In the genomic region with DNA sequence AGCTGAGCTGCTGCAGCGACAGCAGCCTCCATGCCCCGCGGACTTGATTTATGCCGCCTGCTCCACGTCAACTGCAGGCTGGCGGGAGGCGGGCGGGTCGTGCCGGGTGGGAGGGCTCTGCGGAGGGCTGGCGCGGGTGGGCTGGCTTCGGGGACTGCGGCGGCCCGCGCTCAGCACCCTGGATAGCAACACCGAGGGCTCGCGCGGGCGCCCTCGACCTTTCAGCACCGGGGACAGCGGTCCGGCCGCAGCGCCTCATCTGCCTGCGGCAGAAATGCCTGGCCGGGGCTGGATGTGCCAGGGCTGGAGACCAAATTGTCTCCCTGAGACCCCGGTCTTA, we compare ENCODE assay signal across 8 cellular contexts. TPM values are rescaled to one million over a fixed set of nuclear protein-coding genes. Genes with fewer than 3 reads are reported as not detected.
DNase-seq lines count a peak whose midpoint lies in the region; ATAC-seq and TF ChIP-seq lines count a peak whose summit lies in the region.

No MANE protein-coding gene starts in this region.

- H3K27me3 ChIP-seq in HUES6 (ENCODE audit: control insufficient read depth, insufficient read depth, low read length) (peaks cover 28% of the 10 kb centered on the region), foreskin keratinocyte (peaks cover 57% of the 10 kb centered on the region), neuronal stem cell (ENCODE audit: control insufficient read depth in 3 of 3, insufficient read depth in 3 of 3, low read depth in 1 of 3, low read length in 3 of 3) (peaks cover 0 to 31% (median 5%) of the 10 kb centered on the region in 3 experiments), tibial artery (peaks cover 0 to 22% of the 10 kb centered on the region in 2 donors)

- peak overlapping the region; percentile 97 for H2AFZ ChIP-seq in neuronal stem cell (ENCODE audit: low read length)

- H3K4me3 ChIP-seq in HUES6 (ENCODE audit: low read depth, low read length) (peak overlapping the region; percentile 88), neuronal stem cell (ENCODE audit: low read length in 2 of 2) (peak overlapping the region; percentile 58 to 80), tibial artery (peak overlapping the region; percentile 49 to 56)

- H3K14ac ChIP-seq in neuronal stem cell (ENCODE audit: low read length) = no peak overlapping the region

- H3K4me1 ChIP-seq in HUES6 (ENCODE audit: control insufficient read depth, insufficient read depth, low read length) (peaks cover 3% of the 10 kb centered on the region; the same call in 1 of the 2 replicates), foreskin keratinocyte (no peaks in the 10 kb centered on the region), neuronal stem cell (ENCODE audit: control insufficient read depth in 2 of 2, insufficient read depth in 1 of 2, low read depth in 1 of 2, low read length in 2 of 2) (peaks cover 6 to 7% of the 10 kb centered on the region in 2 donors), tibial artery (peaks cover 0 to 13% (median 4%) of the 10 kb centered on the region in 4 donors)

- no peak overlapping the region for H3K4ac ChIP-seq in neuronal stem cell (ENCODE audit: low read length)

- no peaks in the 10 kb centered on the region for H3K79me1 ChIP-seq in neuronal stem cell (ENCODE audit: low read depth, low read length)

- no peak overlapping the region for H2AK5ac ChIP-seq in neuronal stem cell (ENCODE audit: low read depth, low read length)

- H3K27ac ChIP-seq in HUES6 (ENCODE audit: low read depth, low read length) (no peak overlapping the region), RWPE1 (no peak overlapping the region), foreskin keratinocyte (no peak overlapping the region), neuronal stem cell (replicated peaks; ENCODE audit: low read length) (no peak overlapping the region), tibial artery (peak overlapping the region; percentile 72 to 80)

- in situ Hi-C loops in ACHN (cut with HindIII; ENCODE audit: low pct_ligation_motif_present, low pct_unique_long_range_greater_than_20kb, low sequenced_read_pairs) = no loop called here

- H3K9me3 ChIP-seq in HUES6 (ENCODE audit: control insufficient read depth, insufficient read depth, low read depth, low read length) (no peaks in the 10 kb centered on the region), neuronal stem cell (replicated peaks in 1 of 2; ENCODE audit: control insufficient read depth in 2 of 2, insufficient read depth in 1 of 2, low read depth in 1 of 2, low read length in 2 of 2) (no peaks in the 10 kb centered on the region), tibial artery (no peaks in the 10 kb centered on the region)

- intact Hi-C loops in tibial artery (cut with DNase I; ENCODE audit: low total_unique reads) = loop anchor here (10.0 kb wide), 1 partner anchor 215 kb away; the partner anchor contains the start of genes MKKS and SLX4IP

- H4K91ac ChIP-seq in neuronal stem cell (ENCODE audit: low read depth, low read length, poor library complexity) = no peak overlapping the region

- H2BK120ac ChIP-seq in neuronal stem cell (ENCODE audit: low read depth, low read length) = no peak overlapping the region

- H2BK15ac ChIP-seq in neuronal stem cell (ENCODE audit: low read length) = no peak overlapping the region

- POLR2A ChIA-PET in RWPE1 (lab: Yijun Ruan, JAX; ENCODE audit: low non-redundant PET) = no interaction called here

- peak; percentile 65 for ATAC-seq in GM19328 (IDR thresholded peaks at IDR 0.05; ENCODE audit: unreplicated experiment)
- peak; percentile 72 for ATAC-seq in foreskin keratinocyte

- no CpG with 5 or more reads among the region's 32 CpGs for WGBS in neuronal stem cell (ENCODE audit: extremely low coverage in 2 of 2, insufficient read length in 2 of 2, insufficient replicate concordance in 1 of 2), 2 donors

- H3K36me3 ChIP-seq in HUES6 (ENCODE audit: control insufficient read depth, insufficient read depth, low read length) = no peaks in the 10 kb centered on the region
- no peaks in the 10 kb centered on the region for H3K36me3 ChIP-seq in neuronal stem cell (replicated peaks in 1 of 2; ENCODE audit: control insufficient read depth in 2 of 2, insufficient read depth in 2 of 2, low read length in 2 of 2)
- H3K36me3 ChIP-seq in tibial artery = no peaks in the 10 kb centered on the region

- no peak overlapping the region for H2BK5ac ChIP-seq in neuronal stem cell (ENCODE audit: low read length)

- no peak overlapping the region for H2BK12ac ChIP-seq in neuronal stem cell (ENCODE audit: low read length)

- no peak for TF ChIP-seq CTCF in RWPE1 (conservative IDR thresholded peaks at IDR 0.05; ENCODE audit: low read depth)
- TF ChIP-seq CTCF in foreskin keratinocyte (conservative IDR thresholded peaks at IDR 0.05) = peak; percentile 12
- no peak for TF ChIP-seq CTCF in tibial artery (IDR thresholded peaks at IDR 0.05)

- H3K9ac ChIP-seq in HUES6 (ENCODE audit: low read length) (no peak overlapping the region), neuronal stem cell (ENCODE audit: low read depth, low read length, poor library complexity) (no peak overlapping the region)

- CTCF ChIA-PET in RWPE1 (lab: Yijun Ruan, JAX) = no interaction called here

- peak overlapping the region; percentile 97 for H3K4me2 ChIP-seq in neuronal stem cell (ENCODE audit: insufficient read depth, low read length, poor library complexity, severe bottlenecking)

- no peak overlapping the region for H3K23ac ChIP-seq in neuronal stem cell (ENCODE audit: low read depth, low read length, poor library complexity)

- DNase-seq in ACHN = peak; percentile 70
- DNase-seq in RWPE1 (ENCODE audit: low spot score) = peak; percentile 70
- peak; percentile 83 for DNase-seq in activated effector memory CD4-positive, alpha-beta T cell treated with anti-CD3 and anti-CD28 coated beads, Interleukin-2, amount 50 U/mL, for 16 hours
- peak in 1 of 2 donors; percentile 13 for DNase-seq in foreskin keratinocyte
- DNase-seq in neuronal stem cell (ENCODE audit: low spot score) = peak; percentile 80
- peak; percentile 63 to 84 for DNase-seq in tibial artery

- H4K8ac ChIP-seq in neuronal stem cell (ENCODE audit: low read depth, low read length) = no peak overlapping the region

- H3K18ac ChIP-seq in neuronal stem cell (ENCODE audit: low read length) = no peak overlapping the region

RNA-seq across cellular contexts. Expression of gene SNAP25, which starts 0.8 kb away (rescaled TPM):
- total RNA-seq in foreskin keratinocyte = not detected in 2 replicates
- not detected in 2 replicates for polyA plus RNA-seq in foreskin keratinocyte
- polyA plus RNA-seq in neuronal stem cell (2013, experiment 1 of 2) = 0.86 TPM
- polyA plus RNA-seq in neuronal stem cell (2013, experiment 2 of 2) = 0.68 TPM

Comparison
In these comparisons a context has a peak if more than half of its experiments do, and no peak if none do; other contexts are left out.
1. H3K27ac ChIP-seq: peak in tibial artery (2 of 2); none in HUES6 (single experiment), RWPE1 (single experiment), foreskin keratinocyte (single experiment) and neuronal stem cell (single experiment).
2. Peak in every context shown above with its lines, with median percentiles within 50 percentile points of each other: H3K4me3 ChIP-seq.